In the genomic region with DNA sequence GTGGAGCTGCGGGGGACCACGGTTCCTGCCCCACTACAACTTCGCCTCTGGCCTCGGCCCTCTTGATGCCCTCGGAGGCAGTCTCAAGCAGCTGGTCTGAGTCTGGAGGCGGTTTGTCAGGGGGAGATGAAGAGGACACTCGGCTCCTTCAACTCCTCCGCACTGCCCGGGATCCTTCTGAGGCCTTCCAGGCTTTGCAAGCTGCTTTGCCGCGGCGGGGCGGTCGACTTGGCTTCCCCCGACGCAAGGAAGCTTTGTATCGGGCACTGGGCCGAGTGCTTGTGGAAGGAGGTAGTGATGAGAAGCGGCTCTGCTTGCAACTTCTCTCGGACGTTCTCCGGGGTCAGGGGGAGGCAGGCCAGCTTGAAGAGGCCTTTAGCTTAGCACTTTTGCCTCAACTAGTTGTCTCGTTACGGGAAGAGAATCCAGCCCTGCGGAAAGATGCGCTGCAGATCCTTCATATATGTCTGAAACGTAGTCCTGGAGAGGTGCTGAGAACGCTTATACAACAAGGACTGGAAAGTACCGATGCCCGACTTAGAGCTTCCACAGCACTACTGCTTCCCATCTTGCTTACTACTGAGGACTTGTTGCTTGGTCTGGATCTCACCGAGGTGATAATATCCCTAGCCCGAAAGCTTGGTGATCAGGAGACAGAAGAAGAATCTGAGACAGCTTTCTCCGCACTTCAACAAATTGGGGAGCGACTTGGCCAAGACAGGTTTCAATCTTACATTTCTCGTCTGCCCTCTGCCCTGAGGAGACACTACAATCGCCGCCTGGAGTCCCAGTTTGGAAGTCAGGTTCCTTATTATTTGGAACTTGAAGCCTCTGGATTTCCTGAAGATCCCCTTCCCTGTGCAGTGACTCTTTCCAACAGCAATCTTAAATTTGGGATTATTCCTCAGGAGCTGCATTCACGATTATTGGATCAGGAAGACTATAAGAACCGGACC, we compare ENCODE assay signal across 8 cellular contexts.
A peak's percentile ranks its signal among the peaks of the same experiment; 100 is the strongest.
DNase-seq lines count a peak whose midpoint lies in the region; ATAC-seq and TF ChIP-seq lines count a peak whose summit lies in the region.

No MANE protein-coding gene starts in this region.

- H3K9me3 ChIP-seq in neutrophil, result no peaks in the 10 kb centered on the region

- peaks cover 42 to 46% of the 10 kb centered on the region in 2 experiments for H3K4me1 ChIP-seq in neutrophil (ENCODE audit: control insufficient read depth in 1 of 2, insufficient read depth in 1 of 2, low read depth in 1 of 2, low read length in 1 of 2)

- DNase-seq in stimulated activated CD4-positive, alpha-beta T cell treated with anti-CD3 and anti-CD28 coated beads, Interleukin-12 subunit alpha, Interleukin-12 subunit beta, amount 100 ng/mL, for 4 hours, result peak; percentile 10
- DNase-seq in stimulated activated CD4-positive, alpha-beta T cell treated with anti-CD3 and anti-CD28 coated beads, Interleukin-4, amount 100 ng/mL, for 24 hours, result no peak
- peak; percentile 28 to 66 for DNase-seq in foreskin fibroblast
- DNase-seq in GM20000 (ENCODE audit: low spot score), result no peak

- ATAC-seq in HG03135 (IDR thresholded peaks at IDR 0.05; ENCODE audit: unreplicated experiment) (peak; percentile 3), GM21360 (IDR thresholded peaks at IDR 0.05; ENCODE audit: unreplicated experiment) (no peak)

- peak overlapping the region; percentile 90 for H3K27ac ChIP-seq in neutrophil

- no peaks in the 10 kb centered on the region for H3K27me3 ChIP-seq in neutrophil

- no peaks in the 10 kb centered on the region for H3K36me3 ChIP-seq in neutrophil

- TF ChIP-seq CTCF in WI38 (IDR thresholded peaks at IDR 0.05; ENCODE audit: low read depth, low read length) (no peak), foreskin fibroblast (IDR thresholded peaks at IDR 0.05; ENCODE audit: low read depth, low read length) (no peak), neutrophil (IDR thresholded peaks at IDR 0.05) (no peak), GM20000 (IDR thresholded peaks at IDR 0.05; ENCODE audit: extremely low read depth, missing control alignments) (no peak)

- peak overlapping the region; percentile 94 for H3K4me3 ChIP-seq in WI38 (ENCODE audit: low read depth, low read length)
- H3K4me3 ChIP-seq in foreskin fibroblast (ENCODE audit: low read depth in 1 of 2, low read length in 2 of 2), result peak overlapping the region; percentile 70 to 94
- peak overlapping the region; percentile 92 to 99 for H3K4me3 ChIP-seq in neutrophil (ENCODE audit: low read depth in 1 of 2, low read length in 1 of 2)

Comparison
In these comparisons a context has a peak if more than half of its experiments do, and no peak if none do; other contexts are left out.
1. DNase-seq: peak in stimulated activated CD4-positive, alpha-beta T cell treated with anti-CD3 and anti-CD28 coated beads, Interleukin-12 subunit alpha, Interleukin-12 subunit beta, amount 100 ng/mL, for 4 hours (single experiment) and foreskin fibroblast (2 of 2); none in stimulated activated CD4-positive, alpha-beta T cell treated with anti-CD3 and anti-CD28 coated beads, Interleukin-4, amount 100 ng/mL, for 24 hours (single experiment) and GM20000 (single experiment).
2. Peak in every context shown above with its lines, with median percentiles within 50 percentile points of each other: H3K4me3 ChIP-seq.